27 cellular contexts compared by ENCODE assay signal in the genomic region with DNA sequence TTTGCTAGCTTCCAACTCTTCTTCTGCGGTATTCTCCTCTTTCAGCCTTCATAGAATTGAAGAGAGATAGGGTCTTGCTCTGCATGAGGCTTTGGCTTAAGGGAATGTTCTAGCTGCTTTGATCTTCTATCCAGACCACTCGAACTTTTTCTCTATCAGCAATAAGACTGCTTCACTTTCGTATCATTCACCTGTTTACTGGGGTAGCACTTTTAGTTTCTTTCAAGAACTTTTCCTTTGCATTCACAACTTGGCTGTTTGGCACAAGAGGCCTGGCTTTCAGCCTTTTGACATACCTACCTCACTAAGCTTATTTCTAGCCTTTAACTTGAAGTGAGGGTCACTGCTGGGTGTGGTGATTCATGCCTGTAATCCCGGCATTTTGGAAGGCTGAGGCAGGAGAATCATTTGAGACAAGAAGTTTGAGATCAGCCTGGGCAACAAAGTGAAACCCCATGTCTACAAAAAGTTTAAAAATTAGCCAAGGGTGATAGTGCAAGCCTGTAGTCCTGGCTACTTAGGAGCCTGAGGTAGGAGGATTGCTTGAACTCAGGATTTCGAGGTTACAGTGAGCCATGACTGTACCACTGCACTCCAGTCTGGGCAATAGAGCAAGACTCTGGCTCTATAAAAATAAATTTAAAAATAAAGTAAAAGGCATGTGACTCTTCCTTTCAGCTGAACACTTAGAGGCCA. TPM values are rescaled to one million over a fixed set of nuclear protein-coding genes. Genes with fewer than 3 reads are reported as not detected.
"Had no signal": no experiment of that assay in that cellular context is flagged by ENCODE, and none has a peak within 500 bp of the region (broad histone marks: within the 10 kb centered on the region; RNA-seq: fewer than 3 reads in every experiment).

No MANE protein-coding gene starts in this region.

- FAIRE-seq: astrocyte had no signal

- DNase-seq: activated CD4-positive, alpha-beta memory T cell treated with anti-CD3 and anti-CD28 coated beads, Interleukin-2, amount 10 ng/mL, durations not matched to agents 7 days and 5 days; activated CD4-positive, alpha-beta T cell treated with anti-CD3 and anti-CD28 coated beads for 1 hour; activated CD4-positive, alpha-beta T cell treated with anti-CD3 and anti-CD28 coated beads, Interleukin-2, amount 50 U/mL, for 1 hour; activated gamma-delta T cell; activated naive CD4-positive, alpha-beta T cell treated with anti-CD3 and anti-CD28 coated beads for 36 hours; activated T-cell treated with anti-CD3 and anti-CD28 coated beads for 4 hours; activated T-cell treated with anti-CD3 and anti-CD28 coated beads, Interleukin-2, amount 50 U/mL, for 48 hours; amygdala; NCI-H1092; NCI-H1417 treated with DMSO at 0.1 percent for 48 hours; NCI-H1694; NCI-H2029; NCI-H2107; NCI-H2171 treated with DMSO at 0.1 percent for 48 hours; NCI-H226; NCI-H526; NCI-H774; OCI-M1; SHP77 had no signal

- ATAC-seq: activated T-helper 17 cell treated with anti-CD3 and anti-CD28 coated beads, Interleukin-2, amount 50 U/mL, for 72 hours; Panc1; WTC11 had no signal

RNA-seq across cellular contexts. Expression of a gene that starts 47.1 kb away (rescaled TPM):
- total RNA-seq: activated CD8-positive, alpha-beta memory T cell treated with anti-CD3 and anti-CD28 coated beads for 36 hours; activated naive CD4-positive, alpha-beta T cell treated with anti-CD3 and anti-CD28 coated beads for 36 hours; astrocyte; LHCN-M2; MCF 10A; SK-MEL-5; WTC11 had no signal
